8 cellular contexts compared by ENCODE assay signal in the genomic region with DNA sequence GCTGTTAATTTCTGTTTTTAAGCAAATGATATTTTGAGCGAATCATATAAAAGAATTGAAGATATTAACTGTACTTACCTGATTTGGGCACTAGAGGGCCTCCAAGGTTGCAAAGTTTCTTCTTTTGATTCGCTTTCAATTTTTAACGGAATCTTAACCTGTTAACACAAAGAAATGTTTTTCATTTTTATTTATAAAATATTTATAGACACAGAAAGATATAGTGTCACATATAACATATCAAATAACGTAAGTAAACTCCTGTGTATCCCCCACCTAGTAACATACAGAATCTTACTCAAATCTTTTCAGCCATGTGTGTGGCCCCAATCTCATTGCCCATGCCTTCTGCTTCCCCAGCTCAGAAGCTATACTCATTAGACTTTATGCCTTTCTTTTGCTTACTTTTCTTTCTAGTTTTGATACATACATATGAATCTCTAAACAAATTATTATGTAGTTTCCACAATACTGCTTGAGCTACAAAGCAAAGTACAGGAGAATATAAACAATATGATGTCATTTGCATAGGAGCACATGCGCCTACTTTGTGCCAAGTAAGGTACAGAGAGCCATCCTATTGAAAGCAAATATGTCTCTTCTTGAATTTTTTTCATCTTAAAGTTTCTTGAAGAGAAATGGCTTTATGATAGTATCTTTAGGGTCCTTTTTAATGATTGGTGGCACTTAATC. TPM values are rescaled to one million over a fixed set of nuclear protein-coding genes. Genes with fewer than 3 reads are reported as not detected.
DNase-seq lines count a peak whose midpoint lies in the region; ATAC-seq and TF ChIP-seq lines count a peak whose summit lies in the region.

No MANE protein-coding gene starts in this region.

- H3K36me3 Mint-ChIP-seq in neural progenitor cell, result no peaks in the 10 kb centered on the region

- H3K27me3 Mint-ChIP-seq in neural progenitor cell (ENCODE audit: insufficient read depth, low read depth), result no peaks in the 10 kb centered on the region

- H3K27ac Mint-ChIP-seq in neural progenitor cell, result peak overlapping the region; percentile 70

- H3K27ac ChIP-seq in BLaER1 treated with 17β-estradiol and CSF1 and Interleukin-3, amounts not matched to agents 10 nM and 100 nM, result no peak overlapping the region
- no peak overlapping the region for H3K27ac ChIP-seq in neural progenitor cell

- H3K9me3 Mint-ChIP-seq in neural progenitor cell, result no peaks in the 10 kb centered on the region

- H3K4me3 ChIP-seq in BLaER1 treated with 17β-estradiol and CSF1 and Interleukin-3, amounts not matched to agents 10 nM and 100 nM, result no peak overlapping the region
- H3K4me3 ChIP-seq in neural progenitor cell, result no peak overlapping the region

- no peak overlapping the region for H3K4me3 Mint-ChIP-seq in neural progenitor cell

- peaks cover 29 to 73% (median 54%) of the 10 kb centered on the region in 10 experiments for H3K4me1 ChIP-seq in BLaER1 treated with 17β-estradiol and CSF1 and Interleukin-3, amounts not matched to agents 10 nM and 100 nM
- H3K4me1 ChIP-seq in neural progenitor cell, result no peaks in the 10 kb centered on the region

- DNase-seq in SHP77 (lab: John Stamatoyannopoulos, UW) (peak; percentile 30 to 36), neural progenitor cell (ENCODE audit: low spot score) (peak; percentile 39), HK-2 (ENCODE audit: unreplicated experiment) (no peak)
- DNase-seq in effector CD4-positive, alpha-beta T cell, result peak; percentile 34
- no peak for DNase-seq in activated effector memory CD4-positive, alpha-beta T cell treated with anti-CD3 and anti-CD28 coated beads, Interleukin-2, amount 50 U/mL, for 16 hours

- no peaks in the 10 kb centered on the region for H3K79me2 ChIP-seq in neural progenitor cell (ENCODE audit: low read depth)

- H3K4me2 ChIP-seq in BLaER1 treated with 17β-estradiol and CSF1 and Interleukin-3, amounts not matched to agents 10 nM and 100 nM, result peak overlapping the region in 10 of 11 experiments; percentile 19 to 79 (median 70); a peak in 19 of 22 replicates
- no peak overlapping the region for H3K4me2 ChIP-seq in neural progenitor cell

- TF ChIP-seq CTCF in GM12873 (IDR thresholded peaks at IDR 0.05; ENCODE audit: insufficient read depth, low read depth, low read length, missing control alignments), result peak; percentile 67
- peak; percentile 77 for TF ChIP-seq CTCF in neural progenitor cell (IDR thresholded peaks at IDR 0.05)

- no peaks in the 10 kb centered on the region for H3K4me1 Mint-ChIP-seq in neural progenitor cell

- H3K27me3 ChIP-seq in BLaER1 treated with 17β-estradiol and CSF1 and Interleukin-3, amounts not matched to agents 10 nM and 100 nM, result peaks cover 0 to 11% (median 0%) of the 10 kb centered on the region in 11 experiments; a peak in 2 of 22 replicates
- H3K27me3 ChIP-seq in neural progenitor cell, result no peaks in the 10 kb centered on the region

- no peaks in the 10 kb centered on the region for H4K20me1 ChIP-seq in BLaER1 treated with 17β-estradiol and CSF1 and Interleukin-3, amounts not matched to agents 10 nM and 100 nM
- H4K20me1 ChIP-seq in neural progenitor cell (ENCODE audit: low read depth), result no peaks in the 10 kb centered on the region

- peaks cover 0 to 5% (median 3%) of the 10 kb centered on the region in 11 experiments; a peak in 3 of 22 replicates for H3K9me3 ChIP-seq in BLaER1 treated with 17β-estradiol and CSF1 and Interleukin-3, amounts not matched to agents 10 nM and 100 nM (replicated peaks in 1 of 11)
- H3K9me3 ChIP-seq in neural progenitor cell (ENCODE audit: low read depth), result peaks cover 3% of the 10 kb centered on the region

- no peaks in the 10 kb centered on the region for H3F3A ChIP-seq in neural progenitor cell (ENCODE audit: low read depth)

- no peak overlapping the region for H3K9ac ChIP-seq in BLaER1 treated with 17β-estradiol and CSF1 and Interleukin-3, amounts not matched to agents 10 nM and 100 nM
- no peak overlapping the region for H3K9ac ChIP-seq in neural progenitor cell

- no peaks in the 10 kb centered on the region for H3K36me3 ChIP-seq in BLaER1 treated with 17β-estradiol and CSF1 and Interleukin-3, amounts not matched to agents 10 nM and 100 nM
- no peaks in the 10 kb centered on the region for H3K36me3 ChIP-seq in neural progenitor cell

- H2AFZ ChIP-seq in neural progenitor cell (replicated peaks), result peak overlapping the region; percentile 68

- peak; percentile 43 for ATAC-seq in HG03439 (IDR thresholded peaks at IDR 0.05; ENCODE audit: unreplicated experiment)

RNA-seq across cellular contexts. Expression of a gene that starts 49.5 kb away (rescaled TPM):
- not detected in 2 replicates for total RNA-seq in neural progenitor cell (ENCODE audit: low replicate concordance)

Comparison
In these comparisons a context has a peak if more than half of its experiments do, and no peak if none do; other contexts are left out.
1. DNase-seq: peak in SHP77 (2 of 2), effector CD4-positive, alpha-beta T cell (single experiment) and neural progenitor cell (single experiment); none in HK-2 (single experiment) and activated effector memory CD4-positive, alpha-beta T cell treated with anti-CD3 and anti-CD28 coated beads, Interleukin-2, amount 50 U/mL, for 16 hours (single experiment).